24 cellular contexts compared by ENCODE assay signal in genomic region chr6:135097172-135097571, GRCh38.
"Had no signal": no experiment of that assay in that cellular context is flagged by ENCODE, and none has a peak within 500 bp of the region (broad histone marks: within the 10 kb centered on the region; RNA-seq: fewer than 3 reads in every experiment).

No MANE protein-coding gene starts in this region.

- H3K4me1 ChIP-seq: esophagus muscularis mucosa, gastroesophageal sphincter, heart right ventricle had no signal

- H3K4me3 ChIP-seq: coronary artery, dorsolateral prefrontal cortex, esophagus muscularis mucosa, gastroesophageal sphincter, heart right ventricle, hepatocyte had no signal

- DNase-seq: activated B cell treated with CpG ODN at 0.5 μM for 24 hours; activated CD4-positive, alpha-beta T cell treated with anti-CD3 and anti-CD28 coated beads for 48 hours; activated CD4-positive, alpha-beta T cell treated with anti-CD3 and anti-CD28 coated beads, Interleukin-2, amount 50 U/mL, for 1 hour; activated CD4-positive, alpha-beta T cell treated with anti-CD3 and anti-CD28 coated beads, Interleukin-2, amount 50 U/mL, for 48 hours; activated CD8-positive, alpha-beta memory T cell treated with anti-CD3 and anti-CD28 coated beads for 24 hours; activated CD8-positive, alpha-beta T cell treated with anti-CD3 and anti-CD28 coated beads for 36 hours; activated effector memory CD4-positive, alpha-beta T cell treated with Interleukin-2 at 50 U/mL for 16 hours; activated naive CD4-positive, alpha-beta T cell treated with anti-CD3 and anti-CD28 coated beads for 36 hours; activated naive CD8-positive, alpha-beta T cell treated with anti-CD3 and anti-CD28 coated beads, Interleukin-2, amount 10 ng/mL, durations not matched to agents 7 days and 5 days; activated T-cell treated with anti-CD3 and anti-CD28 coated beads, Interleukin-2, amount 50 U/mL, for 4 hours; amniotic stem cell; anterior cingulate cortex; brain microvascular endothelial cell; dorsolateral prefrontal cortex; effector memory CD4-positive, alpha-beta T cell; endodermal cell; foreskin melanocyte; heart right ventricle; T-helper 2 cell had no signal

- H3K27ac ChIP-seq: brain microvascular endothelial cell, coronary artery, dorsolateral prefrontal cortex, esophagus muscularis mucosa, gastroesophageal sphincter, heart right ventricle, hepatocyte, VCaP had no signal

- H3K79me2 ChIP-seq: hepatocyte had no signal

- H3K9me3 ChIP-seq: esophagus muscularis mucosa, gastroesophageal sphincter, heart right ventricle had no signal

- H3K36me3 ChIP-seq: brain microvascular endothelial cell, esophagus muscularis mucosa, gastroesophageal sphincter, heart right ventricle had no signal

- H3K27me3 ChIP-seq: esophagus muscularis mucosa had no signal

- H2AFZ ChIP-seq: hepatocyte had no signal
